3 cellular contexts compared by ENCODE assay signal in genomic region chr4:128025319-128025718, GRCh38.
"Had no signal": no experiment of that assay in that cellular context is flagged by ENCODE, and none has a peak within 500 bp of the region (broad histone marks: within the 10 kb centered on the region; RNA-seq: fewer than 3 reads in every experiment).

No MANE protein-coding gene starts in this region.

- DNase-seq: GDM1, GF-D8 had no signal

- ATAC-seq: GM12878 had no signal

- H3K4me3 ChIP-seq: GM12878 had no signal
